13 cellular contexts compared by ENCODE assay signal in genomic region chr9:37061763-37062162, GRCh38. TPM values are rescaled to one million over a fixed set of nuclear protein-coding genes. Genes with fewer than 3 reads are reported as not detected.
DNase-seq lines count a peak whose midpoint lies in the region; ATAC-seq and TF ChIP-seq lines count a peak whose summit lies in the region.
"Had no signal": no experiment of that assay in that cellular context is flagged by ENCODE, and none has a peak within 500 bp of the region (broad histone marks: within the 10 kb centered on the region; RNA-seq: fewer than 3 reads in every experiment).

No MANE protein-coding gene starts in this region.

- no peak overlapping the region for H3K27ac ChIP-seq in dorsolateral prefrontal cortex
- H3K27ac ChIP-seq: KMS-11, thyroid gland had no signal

- H3K9me3 Mint-ChIP-seq in activated T-helper 17 cell treated with anti-CD3 and anti-CD28 coated beads, Interleukin-2, amount 50 U/mL, for 72 hours, result no peaks in the 10 kb centered on the region
- H3K9me3 Mint-ChIP-seq: dendritic cell treated with granulocyte-macrophage colony-stimulating factor and Interleukin-4, amounts not matched to agents 40 ng/mL and 50 ng/mL, for 4 days had no signal

- no peak overlapping the region for H3K27ac Mint-ChIP-seq in activated T-helper 17 cell treated with anti-CD3 and anti-CD28 coated beads, Interleukin-2, amount 50 U/mL, for 72 hours
- H3K27ac Mint-ChIP-seq: dendritic cell treated with granulocyte-macrophage colony-stimulating factor and Interleukin-4, amounts not matched to agents 40 ng/mL and 50 ng/mL, for 4 days had no signal

- no peaks in the 10 kb centered on the region for H3K9me3 ChIP-seq in mucosa of descending colon
- H3K9me3 ChIP-seq: thyroid gland had no signal

- DNase-seq in AG10803 (ENCODE audit: low read depth) (peak; percentile 11), HT1080 (ENCODE audit: low read depth) (peak; percentile 75), kidney tubule cell (ENCODE audit: low spot score) (peak; percentile 19), mucosa of descending colon (no peak), dorsolateral prefrontal cortex (no peak), SW 1271 (lab: John Stamatoyannopoulos, UW) (no peak)
- DNase-seq: amygdala, posterior cingulate gyrus, thyroid gland had no signal

- no peaks in the 10 kb centered on the region for H3K4me1 Mint-ChIP-seq in activated T-helper 17 cell treated with anti-CD3 and anti-CD28 coated beads, Interleukin-2, amount 50 U/mL, for 72 hours

- intact Hi-C loops in mucosa of descending colon (cut with DNase I, micrococcal nuclease) (no loop called here), dorsolateral prefrontal cortex (cut with DNase I) (no loop called here)

- H3K4me3 Mint-ChIP-seq in activated T-helper 17 cell treated with anti-CD3 and anti-CD28 coated beads, Interleukin-2, amount 50 U/mL, for 72 hours, result no peak overlapping the region
- H3K4me3 Mint-ChIP-seq: dendritic cell treated with granulocyte-macrophage colony-stimulating factor and Interleukin-4, amounts not matched to agents 40 ng/mL and 50 ng/mL, for 4 days had no signal

- peaks cover 51% of the 10 kb centered on the region for H3K27me3 Mint-ChIP-seq in activated T-helper 17 cell treated with anti-CD3 and anti-CD28 coated beads, Interleukin-2, amount 50 U/mL, for 72 hours

- H3K4me3 ChIP-seq in AG10803 (ENCODE audit: low read length) (no peak overlapping the region), mucosa of descending colon (no peak overlapping the region), dorsolateral prefrontal cortex (no peak overlapping the region)
- H3K4me3 ChIP-seq: thyroid gland had no signal

- H3K27me3 ChIP-seq in dorsolateral prefrontal cortex, result peaks cover 0 to 71% (median 24%) of the 10 kb centered on the region in 45 donors
- H3K27me3 ChIP-seq: thyroid gland had no signal

- TF ChIP-seq CTCF in AG10803 (conservative IDR thresholded peaks at IDR 0.05; ENCODE audit: low read length) (no peak), mucosa of descending colon (IDR thresholded peaks at IDR 0.05) (no peak), dorsolateral prefrontal cortex (IDR thresholded peaks at IDR 0.05 in 54 of 56, conservative IDR thresholded peaks at IDR 0.05 in 2 of 56; ENCODE audit: low read depth in 1 of 56, partially characterized antibody in 56 of 56) (no peak)

- H3K36me3 Mint-ChIP-seq in activated T-helper 17 cell treated with anti-CD3 and anti-CD28 coated beads, Interleukin-2, amount 50 U/mL, for 72 hours (ENCODE audit: low read depth), result no peaks in the 10 kb centered on the region

- ATAC-seq in activated T-helper 17 cell treated with anti-CD3 and anti-CD28 coated beads, Interleukin-2, amount 50 U/mL, for 72 hours (replicated peaks), result peak; percentile 50
- no peak for ATAC-seq in mucosa of descending colon
- ATAC-seq in GM21367 (IDR thresholded peaks at IDR 0.05; ENCODE audit: unreplicated experiment), result no peak

- H3K4me1 ChIP-seq in mucosa of descending colon (ENCODE audit: low read depth), result no peaks in the 10 kb centered on the region
- H3K4me1 ChIP-seq: thyroid gland had no signal

- no peaks in the 10 kb centered on the region for H3K36me3 ChIP-seq in mucosa of descending colon (ENCODE audit: low read depth)
- H3K36me3 ChIP-seq: thyroid gland had no signal

RNA-seq across cellular contexts. Expression of gene PAX5, which starts 27.7 kb away (rescaled TPM):
- not detected in 2 replicates for total RNA-seq in HT1080 (2014; rRNA removed; shearing (Covaris generic))
- not detected in 2 replicates for polyA plus RNA-seq in HT1080 (2015; cell fraction: cytosol; rRNA removed)
- not detected in 2 replicates for polyA plus RNA-seq in HT1080 (2015; cell fraction: nucleus; rRNA removed)
- total RNA-seq in activated T-helper 17 cell treated with anti-CD3 and anti-CD28 coated beads, Interleukin-2, amount 50 U/mL, for 72 hours, result under 1 TPM; 0.30 to 0.66 TPM
- total RNA-seq in mucosa of descending colon, result under 1 TPM in 2 of 3 donors, not detected in 1; 0.29 to 0.32 TPM
- total RNA-seq in dorsolateral prefrontal cortex, result under 1 TPM in 18 of 120 experiments, not detected in 102; 0.04 to 0.98 (median 0.09) TPM

RNA-seq across cellular contexts. Expression of gene ZCCHC7, which starts 58.6 kb away (rescaled TPM):
- total RNA-seq in HT1080 (2014; rRNA removed; shearing (Covaris generic)), result 13.2 and 17.1 TPM in 2 replicates
- polyA plus RNA-seq in HT1080 (2015; cell fraction: cytosol; rRNA removed), result 22.3 and 29.3 TPM in 2 replicates
- 26.0 and 29.5 TPM in 2 replicates for polyA plus RNA-seq in HT1080 (2015; cell fraction: nucleus; rRNA removed)
- total RNA-seq in activated T-helper 17 cell treated with anti-CD3 and anti-CD28 coated beads, Interleukin-2, amount 50 U/mL, for 72 hours, result 10 to 100 TPM; 19.8 to 27.3 TPM
- 10 to 100 TPM; 18.3 to 25.7 (median 19.7) TPM for total RNA-seq in mucosa of descending colon
- 10 to 100 TPM; 24.0 to 54.3 (median 35.6) TPM for total RNA-seq in dorsolateral prefrontal cortex

Comparison
In these comparisons a context has a peak if more than half of its experiments do, and no peak if none do; other contexts are left out.
1. DNase-seq: peak in AG10803 (single experiment), HT1080 (single experiment) and kidney tubule cell (single experiment); none in mucosa of descending colon (0 of 3), dorsolateral prefrontal cortex (0 of 10) and SW 1271 (0 of 2).